In the genomic region with DNA sequence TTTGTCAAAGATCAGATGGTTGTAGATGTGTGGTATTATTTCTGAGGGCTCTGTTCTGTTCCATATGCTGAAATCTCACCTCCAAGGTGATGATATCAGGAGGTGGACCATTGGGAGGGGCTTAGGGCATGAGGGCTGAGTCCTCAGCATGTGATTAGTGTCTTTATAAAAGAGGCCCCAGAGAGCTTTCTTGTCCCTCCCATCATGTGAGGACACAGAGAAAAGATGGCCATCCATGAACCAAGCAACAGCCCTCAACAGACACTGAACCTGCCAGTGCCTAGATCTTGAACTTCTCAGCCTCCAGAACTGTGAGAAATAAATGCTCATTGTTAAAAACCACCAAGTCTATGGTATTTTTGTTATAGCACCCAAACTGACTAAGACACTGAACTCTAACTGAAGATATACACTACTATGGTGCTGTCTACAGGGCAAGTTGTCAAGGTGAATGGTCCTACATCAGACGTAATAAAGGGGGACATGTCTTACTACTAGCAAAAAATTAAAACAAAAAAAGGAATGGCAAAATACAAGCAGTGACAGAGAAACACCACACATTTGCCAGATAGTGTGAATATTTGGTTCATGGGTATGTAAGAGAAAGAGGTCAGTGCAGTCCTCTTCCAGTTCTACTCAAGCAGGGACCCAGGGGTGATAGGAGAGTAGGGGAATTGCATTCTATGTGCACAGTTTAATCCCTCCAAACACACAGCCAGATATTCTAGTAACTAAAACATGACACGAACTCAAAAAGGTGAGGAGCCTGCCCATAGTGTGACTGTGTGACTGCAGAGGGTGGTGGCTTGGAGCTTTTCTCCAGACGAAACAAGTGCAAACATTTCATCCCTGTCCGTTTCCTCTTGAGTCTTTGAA, we compare ENCODE assay signal across 24 cellular contexts.
DNase-seq lines count a peak whose midpoint lies in the region; ATAC-seq, FAIRE-seq and TF ChIP-seq lines count a peak whose summit lies in the region.
"Had no signal": no experiment of that assay in that cellular context is flagged by ENCODE, and none has a peak within 500 bp of the region (broad histone marks: within the 10 kb centered on the region; RNA-seq: fewer than 3 reads in every experiment).

No MANE protein-coding gene starts in this region.

- no peaks in the 10 kb centered on the region for H3K79me2 ChIP-seq in HepG2 (ENCODE audit: insufficient read depth, low read length)

- BruUV-seq in HepG2 (replicated peaks; lab: Mats Ljungman, UMichigan): no TSS peak
- BruUV-seq in Caco-2 (replicated peaks; lab: Mats Ljungman, UMichigan): no TSS peak

- H2AFZ ChIP-seq in HepG2 (ENCODE audit: low read length): no peak overlapping the region

- no peak overlapping the region for H3K27ac ChIP-seq in HepG2 (ENCODE audit: extremely low read length, insufficient read depth, low read length)
- peak overlapping the region in 1 of 3 donors; percentile 44 for H3K27ac ChIP-seq in right lobe of liver
- no peak overlapping the region for H3K27ac ChIP-seq in WERI-Rb-1
- H3K27ac ChIP-seq: BLaER1 had no signal

- H3K4me2 ChIP-seq in HepG2 (ENCODE audit: low read depth, low read length): no peak overlapping the region; the same call in 1 of the 2 replicates
- H3K4me2 ChIP-seq: BLaER1 had no signal

- H3K27me3 ChIP-seq in HepG2 (ENCODE audit: control insufficient read depth in 1 of 2, insufficient read depth in 2 of 2, low read length in 2 of 2) (peaks cover 4 to 44% of the 10 kb centered on the region in 2 experiments; a peak in 3 of 5 replicates), right lobe of liver (no peaks in the 10 kb centered on the region), Caco-2 (replicated peaks; ENCODE audit: control insufficient read depth, insufficient read depth, low read length) (no peaks in the 10 kb centered on the region), WERI-Rb-1 (ENCODE audit: insufficient read depth, low read depth, severe bottlenecking) (no peaks in the 10 kb centered on the region)
- H3K27me3 ChIP-seq: BE2C, BLaER1 had no signal

- H3K4me1 ChIP-seq in HepG2 (ENCODE audit: insufficient read depth, low read length): peaks cover 33% of the 10 kb centered on the region
- H3K4me1 ChIP-seq in right lobe of liver: peaks cover 0 to 38% (median 19%) of the 10 kb centered on the region in 4 donors
- H3K4me1 ChIP-seq in Caco-2: peaks cover 37% of the 10 kb centered on the region
- H3K4me1 ChIP-seq: BE2C, BLaER1 had no signal

- no peaks in the 10 kb centered on the region; the same call in 1 of the 2 replicates for H4K20me1 ChIP-seq in HepG2 (ENCODE audit: insufficient read depth, low read length)
- H4K20me1 ChIP-seq: BLaER1 had no signal

- H3K9ac ChIP-seq in HepG2 (ENCODE audit: insufficient read depth, low read depth, low read length): no peak overlapping the region
- H3K9ac ChIP-seq: BLaER1 had no signal

- H3K4me3 ChIP-seq in HepG2 (replicated peaks in 1 of 3; ENCODE audit: insufficient read depth in 1 of 3, low read depth in 2 of 3, low read length in 3 of 3) (no peak overlapping the region), right lobe of liver (no peak overlapping the region), Caco-2 (ENCODE audit: low read depth, low read length) (no peak overlapping the region), WERI-Rb-1 (ENCODE audit: low read depth, low read length) (no peak overlapping the region)
- H3K4me3 ChIP-seq: BLaER1 had no signal

- no peaks in the 10 kb centered on the region for H3K9me3 Mint-ChIP-seq in Caco-2 (ENCODE audit: unreplicated experiment)
- H3K9me3 Mint-ChIP-seq in neural crest cell: peaks cover 3% of the 10 kb centered on the region
- H3K9me3 Mint-ChIP-seq: CD4-positive, CD25-positive, alpha-beta regulatory T cell; CD8-positive, alpha-beta memory T cell had no signal

- H3K9me3 ChIP-seq in HepG2 (ENCODE audit: low read length): no peaks in the 10 kb centered on the region
- no peaks in the 10 kb centered on the region for H3K9me3 ChIP-seq in right lobe of liver
- no peaks in the 10 kb centered on the region for H3K9me3 ChIP-seq in Caco-2
- peaks cover 2% of the 10 kb centered on the region for H3K9me3 ChIP-seq in WERI-Rb-1 (ENCODE audit: severe bottlenecking)
- H3K9me3 ChIP-seq: BE2C, BLaER1 had no signal

- no peak for TF ChIP-seq POLR2A in HepG2 (IDR thresholded peaks at IDR 0.05; ENCODE audit: insufficient read depth in 1 of 2, low read depth in 2 of 2, low read length in 2 of 2)
- TF ChIP-seq POLR2A in right lobe of liver (IDR thresholded peaks at IDR 0.05): no peak

- POLR2A ChIA-PET in HepG2 (lab: Yijun Ruan, JAX): no interaction called here
- POLR2A ChIA-PET in Caco-2 (lab: Charles Lee): no interaction called here

- no peak for TF ChIP-seq RAD21 in HepG2 (CRISPR knock-in tag; IDR thresholded peaks at IDR 0.05)

- ATAC-seq in HepG2: peak; percentile 58
- no peak for ATAC-seq in right lobe of liver
- ATAC-seq in GM18519 (IDR thresholded peaks at IDR 0.05; ENCODE audit: low FRiP score, unreplicated experiment): no peak

- peak overlapping the region; percentile 25 for H3K27ac Mint-ChIP-seq in Caco-2 (ENCODE audit: unreplicated experiment)
- peak overlapping the region; percentile 16 for H3K27ac Mint-ChIP-seq in neural crest cell (ENCODE audit: unreplicated experiment)
- H3K27ac Mint-ChIP-seq: CD4-positive, alpha-beta memory T cell; CD4-positive, CD25-positive, alpha-beta regulatory T cell; CD8-positive, alpha-beta memory T cell had no signal

- no peak for TF ChIP-seq CTCF in HepG2 (CRISPR knock-in tag; IDR thresholded peaks at IDR 0.05)
- TF ChIP-seq CTCF in right lobe of liver (IDR thresholded peaks at IDR 0.05): no peak
- TF ChIP-seq CTCF in Caco-2 (IDR thresholded peaks at IDR 0.05; ENCODE audit: insufficient read depth in 1 of 2, low read depth in 1 of 2, low read length in 1 of 2, severe bottlenecking in 1 of 2, unreplicated experiment in 1 of 2): no peak
- TF ChIP-seq CTCF in neural crest cell (conservative IDR thresholded peaks at IDR 0.05): no peak
- no peak for TF ChIP-seq CTCF in WERI-Rb-1 (IDR thresholded peaks at IDR 0.05; ENCODE audit: low read depth, low read length)

- CTCF ChIA-PET in HepG2 (lab: Yijun Ruan, JAX; ENCODE audit: low intra/inter-chr PET ratio, low total read pairs): no interaction called here
- CTCF ChIA-PET in Caco-2 (lab: Charles Lee): interaction anchor here (0.7 to 1.1 kb wide), 3 partner anchors 106 to 164 kb away, joined by 3 read pairs; no protein-coding TSS in a partner anchor

- H3K4me3 Mint-ChIP-seq in Caco-2 (ENCODE audit: unreplicated experiment): no peak overlapping the region
- H3K4me3 Mint-ChIP-seq in neural crest cell: no peak overlapping the region
- H3K4me3 Mint-ChIP-seq: CD14-positive monocyte; CD4-positive, alpha-beta memory T cell; CD4-positive, CD25-positive, alpha-beta regulatory T cell had no signal

- DNase-seq in HepG2 (ENCODE audit: low spot score) (no peak), right lobe of liver (no peak), Caco-2 (no peak), neural crest cell (ENCODE audit: low read depth, low spot score) (no peak), urothelium cell line (ENCODE audit: low spot score) (no peak), WERI-Rb-1 (no peak), NCI-H510A (lab: John Stamatoyannopoulos, UW) (no peak)
- DNase-seq: 8988T; BE2C; C1 segment of cervical spinal cord; Calu3; CD4-positive, alpha-beta memory T cell; CD4-positive, CD25-positive, alpha-beta regulatory T cell; CD8-positive, alpha-beta memory T cell; COR-L47; DMS79 treated with DMSO at 0.1 percent for 48 hours; GF-D8 had no signal

- TF ChIP-seq EP300 in HepG2 (IDR thresholded peaks at IDR 0.05; ENCODE audit: low read depth in 2 of 2, low read length in 2 of 2) (no peak), HepG2 (CRISPR knock-in tag; IDR thresholded peaks at IDR 0.05; ENCODE audit: borderline replicate concordance) (no peak)

- H3K27me3 Mint-ChIP-seq in Caco-2 (ENCODE audit: insufficient read depth, unreplicated experiment): no peaks in the 10 kb centered on the region
- no peaks in the 10 kb centered on the region for H3K27me3 Mint-ChIP-seq in neural crest cell (ENCODE audit: low read depth)
- H3K27me3 Mint-ChIP-seq: CD4-positive, CD25-positive, alpha-beta regulatory T cell had no signal

- 23% methylated on average over 4 of the region's 4 CpGs for WGBS in HepG2 (ENCODE audit: low lambda C conversion rate)
- 44% methylated on average over 4 of the region's 4 CpGs for whole genome bisulfite sequencing in right lobe of liver (ENCODE audit: insufficient coverage, low coverage, low lambda C conversion rate, missing lambda C conversion rate)

- H3K4me1 Mint-ChIP-seq in Caco-2 (ENCODE audit: low read depth, unreplicated experiment) (peaks cover 41% of the 10 kb centered on the region), neural crest cell (peaks cover 40% of the 10 kb centered on the region)
- H3K4me1 Mint-ChIP-seq: CD14-positive monocyte; CD4-positive, alpha-beta memory T cell; CD4-positive, CD25-positive, alpha-beta regulatory T cell; CD8-positive, alpha-beta memory T cell had no signal

- in situ Hi-C loops in HepG2 (cut with HindIII; ENCODE audit: extremely low pct_ligation_motif_present, low pct_unique_long_range_greater_than_20kb): no loop called here

- no peaks in the 10 kb centered on the region for H3K36me3 Mint-ChIP-seq in Caco-2 (ENCODE audit: insufficient read depth, unreplicated experiment)
- H3K36me3 Mint-ChIP-seq in neural crest cell (ENCODE audit: low read depth): no peaks in the 10 kb centered on the region
- H3K36me3 Mint-ChIP-seq: CD14-positive monocyte; CD4-positive, alpha-beta memory T cell; CD4-positive, CD25-positive, alpha-beta regulatory T cell; CD8-positive, alpha-beta memory T cell had no signal

- intact Hi-C loops in HepG2 (cut with micrococcal nuclease; ENCODE audit: unreplicated experiment): no loop called here
- intact Hi-C loops in right lobe of liver (cut with DNase I): no loop called here
- intact Hi-C loops in Caco-2 (cut with micrococcal nuclease; ENCODE audit: unreplicated experiment): loop anchor here (1.0 kb wide), 3 partner anchors 10 to 649 kb away; no protein-coding TSS in a partner anchor

- H3K36me3 ChIP-seq in HepG2 (replicated peaks in 1 of 2; ENCODE audit: control insufficient read depth in 1 of 2, insufficient read depth in 2 of 2, low read length in 2 of 2) (no peaks in the 10 kb centered on the region), right lobe of liver (no peaks in the 10 kb centered on the region), Caco-2 (ENCODE audit: control insufficient read depth, insufficient read depth, low read length) (no peaks in the 10 kb centered on the region), WERI-Rb-1 (no peaks in the 10 kb centered on the region)
- H3K36me3 ChIP-seq: BE2C, BLaER1 had no signal

- FAIRE-seq in HepG2 (lab: Jason Lieb, UNC) (peak; percentile 74), urothelium cell line (lab: Jason Lieb, UNC) (peak; percentile 35)
- FAIRE-seq: A204.1, D721Med, G401.6, GM12891 had no signal
